14 cellular contexts compared by ENCODE assay signal in the genomic region with DNA sequence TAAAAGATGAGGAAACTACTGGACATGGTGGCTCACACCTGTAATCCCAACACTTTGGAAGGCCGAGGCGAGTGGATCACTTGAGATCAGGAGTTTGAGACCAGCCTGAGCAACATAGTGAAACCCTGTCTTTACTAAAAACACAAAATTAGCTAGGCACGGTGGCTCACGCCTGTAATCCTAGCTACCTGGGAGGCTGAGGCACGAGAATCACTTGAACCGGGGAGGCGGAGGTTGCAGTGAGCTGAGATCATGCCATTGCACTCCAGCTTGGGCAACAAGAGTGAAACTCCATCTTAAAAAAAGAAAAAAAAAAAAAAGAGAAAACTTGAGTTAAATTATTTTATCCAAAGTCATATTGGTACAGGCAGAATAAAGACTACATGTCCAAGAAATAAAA. TPM values are rescaled to one million over a fixed set of nuclear protein-coding genes. Genes with fewer than 3 reads are reported as not detected.
DNase-seq lines count a peak whose midpoint lies in the region; ATAC-seq and TF ChIP-seq lines count a peak whose summit lies in the region.
"Not testable (repeated sequence)": the region's sequence is repeated elsewhere in the genome, so short reads cannot be mapped to it uniquely, and the experiment has no call there.
"Had no signal": no experiment of that assay in that cellular context is flagged by ENCODE, and none has a peak within 500 bp of the region (broad histone marks: within the 10 kb centered on the region; RNA-seq: fewer than 3 reads in every experiment).

No MANE protein-coding gene starts in this region.

- H3K27ac Mint-ChIP-seq in Caco-2 (ENCODE audit: unreplicated experiment); chondrocyte (ENCODE audit: unreplicated experiment); nephron progenitor cell; type B pancreatic cell: not testable (repeated sequence)
- peak overlapping the region; percentile 74 to 96 for H3K27ac Mint-ChIP-seq in T-cell
- H3K27ac Mint-ChIP-seq in activated T-helper 17 cell treated with anti-CD3 and anti-CD28 coated beads, Interleukin-2, amount 50 U/mL, for 72 hours, result peak overlapping the region; percentile 56

- not testable (repeated sequence) for ATAC-seq in T-cell (replicated peaks in 1 of 4); activated T-helper 17 cell treated with anti-CD3 and anti-CD28 coated beads, Interleukin-2, amount 50 U/mL, for 72 hours (replicated peaks)

- H3K27me3 ChIP-seq in Caco-2 (replicated peaks; ENCODE audit: control insufficient read depth, insufficient read depth, low read length); hepatocyte: not testable (repeated sequence)

- H2AFZ ChIP-seq in hepatocyte, result peak overlapping the region; percentile 62

- peak overlapping the region; percentile 90 for H3K27ac ChIP-seq in KOPT-K1 (ENCODE audit: low read depth, low read length, poor library complexity, severe bottlenecking)
- H3K27ac ChIP-seq in hepatocyte, result not testable (repeated sequence)

- H3K4me3 Mint-ChIP-seq in Caco-2 (ENCODE audit: unreplicated experiment) (peak overlapping the region; percentile 89), T-cell (peak overlapping the region; percentile 95 to 98 (median 95)), chondrocyte (ENCODE audit: unreplicated experiment) (peak overlapping the region; percentile 96), nephron progenitor cell (peak overlapping the region; percentile 98), type B pancreatic cell (peak overlapping the region; percentile 93)
- H3K4me3 Mint-ChIP-seq in activated T-helper 17 cell treated with anti-CD3 and anti-CD28 coated beads, Interleukin-2, amount 50 U/mL, for 72 hours, result peak overlapping the region; percentile 98

- not testable (repeated sequence) for DNase-seq in Caco-2; T-cell; chondrocyte (ENCODE audit: low spot score); hepatocyte (ENCODE audit: low spot score); nephron progenitor cell; type B pancreatic cell (ENCODE audit: extremely low spot score, unreplicated experiment)

- not testable (repeated sequence) for H3K27me3 Mint-ChIP-seq in Caco-2 (ENCODE audit: insufficient read depth, unreplicated experiment); T-cell; activated T-helper 17 cell treated with anti-CD3 and anti-CD28 coated beads, Interleukin-2, amount 50 U/mL, for 72 hours; chondrocyte (ENCODE audit: low read depth); nephron progenitor cell (ENCODE audit: low read depth, poor library complexity); type B pancreatic cell

- H3K9me3 Mint-ChIP-seq in Caco-2 (ENCODE audit: unreplicated experiment); T-cell; activated T-helper 17 cell treated with anti-CD3 and anti-CD28 coated beads, Interleukin-2, amount 50 U/mL, for 72 hours; chondrocyte (ENCODE audit: low read depth); nephron progenitor cell; type B pancreatic cell: not testable (repeated sequence)

- H3K4me2 ChIP-seq in hepatocyte, result peak overlapping the region; percentile 81

- not testable (repeated sequence) for H3K4me1 Mint-ChIP-seq in Caco-2 (ENCODE audit: low read depth, unreplicated experiment); activated T-helper 17 cell treated with anti-CD3 and anti-CD28 coated beads, Interleukin-2, amount 50 U/mL, for 72 hours
- peaks cover 35 to 56% (median 54%) of the 10 kb centered on the region in 3 donors for H3K4me1 Mint-ChIP-seq in T-cell
- H3K4me1 Mint-ChIP-seq in chondrocyte (ENCODE audit: low read depth), result peaks cover 28% of the 10 kb centered on the region
- peaks cover 31% of the 10 kb centered on the region for H3K4me1 Mint-ChIP-seq in nephron progenitor cell
- peaks cover 19% of the 10 kb centered on the region for H3K4me1 Mint-ChIP-seq in type B pancreatic cell (ENCODE audit: unreplicated experiment)

- 94% methylated on average over 7 of the region's 7 CpGs for WGBS in hepatocyte (ENCODE audit: low lambda C conversion rate, missing lambda C conversion rate)

- intact Hi-C loops in Caco-2 (cut with micrococcal nuclease; ENCODE audit: unreplicated experiment), result not testable (repeated sequence)

- H3K9me2 ChIP-seq in hepatocyte (replicated peaks; ENCODE audit: insufficient read depth), result not testable (repeated sequence)

- POLR2A ChIA-PET in Caco-2 (lab: Charles Lee) (interaction anchor here (0.7 kb wide), 1 partner anchor 48 kb away, joined by 3 read pairs; no protein-coding TSS in a partner anchor), T-cell (lab: Charles Lee) (interaction anchor here in 1 of 2 donors (0.6 kb wide), 1 partner anchor 105 kb away, joined by 4 read pairs; no protein-coding TSS in a partner anchor)

- not testable (repeated sequence) for BruUV-seq in Caco-2 (replicated peaks; lab: Mats Ljungman, UMichigan)

- CTCF ChIA-PET in Caco-2 (lab: Charles Lee), result interaction anchor here (0.6 kb wide), 1 partner anchor 25 kb away, joined by 3 read pairs; no protein-coding TSS in a partner anchor
- CTCF ChIA-PET in T-cell (lab: Charles Lee), result interaction anchor here in 1 of 2 donors (0.6 kb wide), 1 partner anchor 13 kb away, joined by 3 read pairs; no protein-coding TSS in a partner anchor

- H3K4me1 ChIP-seq in Caco-2; hepatocyte (ENCODE audit: insufficient read depth): not testable (repeated sequence)

- not testable (repeated sequence) for H3K9me3 ChIP-seq in Caco-2; KOPT-K1 (ENCODE audit: insufficient read depth, low read length, poor library complexity, severe bottlenecking); hepatocyte (ENCODE audit: low read depth)

- peaks cover 21% of the 10 kb centered on the region for H3K79me2 ChIP-seq in hepatocyte

- not testable (repeated sequence) for H3K36me3 ChIP-seq in Caco-2 (ENCODE audit: control insufficient read depth, insufficient read depth, low read length); hepatocyte (replicated peaks; ENCODE audit: insufficient read depth, low read depth)
- peaks cover 45% of the 10 kb centered on the region for H3K36me3 ChIP-seq in KOPT-K1 (ENCODE audit: insufficient read depth, low read length)

- H3K4me3 ChIP-seq in Caco-2 (ENCODE audit: low read depth, low read length), result peak overlapping the region; percentile 70
- H3K4me3 ChIP-seq in hepatocyte, result peak overlapping the region; percentile 59

- H4K20me1 ChIP-seq in hepatocyte (ENCODE audit: insufficient read depth, poor library complexity, severe bottlenecking), result not testable (repeated sequence)

- not testable (repeated sequence) for TF ChIP-seq CTCF in Caco-2 (IDR thresholded peaks at IDR 0.05; ENCODE audit: insufficient read depth in 1 of 2, low read depth in 1 of 2, low read length in 1 of 2, severe bottlenecking in 1 of 2, unreplicated experiment in 1 of 2); chondrocyte (IDR thresholded peaks at IDR 0.05); hepatocyte (IDR thresholded peaks at IDR 0.05; ENCODE audit: poor library complexity); nephron progenitor cell (IDR thresholded peaks at IDR 0.05); type B pancreatic cell (conservative IDR thresholded peaks at IDR 0.05)

- H3K36me3 Mint-ChIP-seq in Caco-2 (ENCODE audit: insufficient read depth, unreplicated experiment) (peaks cover 53% of the 10 kb centered on the region), T-cell (peaks cover 12% of the 10 kb centered on the region), nephron progenitor cell (ENCODE audit: low read depth) (peaks cover 38% of the 10 kb centered on the region), type B pancreatic cell (peaks cover 18% of the 10 kb centered on the region)
- peaks cover 69% of the 10 kb centered on the region for H3K36me3 Mint-ChIP-seq in activated T-helper 17 cell treated with anti-CD3 and anti-CD28 coated beads, Interleukin-2, amount 50 U/mL, for 72 hours (ENCODE audit: low read depth)
- not testable (repeated sequence) for H3K36me3 Mint-ChIP-seq in chondrocyte (ENCODE audit: low read depth)

RNA-seq across cellular contexts. Expression of a gene that starts 1.3 kb away (rescaled TPM):
- 35.7 and 38.4 TPM in 2 replicates for total RNA-seq in Caco-2 (2022)
- 10 to 100 TPM; 19.9 to 31.1 (median 26.8) TPM for total RNA-seq in T-cell
- 10 to 100 TPM; 38.6 to 48.9 TPM for total RNA-seq in activated T-helper 17 cell treated with anti-CD3 and anti-CD28 coated beads, Interleukin-2, amount 50 U/mL, for 72 hours
- total RNA-seq in chondrocyte, result 15.3 to 16.8 TPM (median 16.8 TPM) in 3 replicates
- total RNA-seq in hepatocyte, result 11.2 and 16.4 TPM in 2 replicates
- polyA plus RNA-seq in hepatocyte, result 10.3 and 14.9 TPM in 2 replicates
- total RNA-seq in type B pancreatic cell (ENCODE audit: low replicate concordance), result 18.5 and 25.4 TPM in 2 replicates

RNA-seq across cellular contexts. Expression of a gene that starts 49.1 kb away (rescaled TPM):
- total RNA-seq in Caco-2 (2022) (not detected in 2 replicates), T-cell (not detected), chondrocyte (not detected in 3 replicates), hepatocyte (not detected in 2 replicates), type B pancreatic cell (ENCODE audit: low replicate concordance) (not detected in 2 replicates)
- not detected for total RNA-seq in activated T-helper 17 cell treated with anti-CD3 and anti-CD28 coated beads, Interleukin-2, amount 50 U/mL, for 72 hours
- 0.38 and 0.56 TPM in 2 replicates for polyA plus RNA-seq in hepatocyte
- total RNA-seq: lung; occipital lobe; sigmoid colon; T-helper 1 cell treated with Interleukin-12 subunit alpha and Interleukin-12 subunit beta and Interleukin-4 antibody, amounts not matched to agents 30 ng/mL and 1 ng/mL, for 36 hours; temporal lobe had no signal
- polyA plus RNA-seq: adipose tissue, lung, sigmoid colon had no signal
